18 cellular contexts compared by ENCODE assay signal in genomic region chr1:44101356-44101755, GRCh38. TPM values are rescaled to one million over a fixed set of nuclear protein-coding genes. Genes with fewer than 3 reads are reported as not detected.
A peak's percentile ranks its signal among the peaks of the same experiment; 100 is the strongest.
DNase-seq lines count a peak whose midpoint lies in the region; ATAC-seq and TF ChIP-seq lines count a peak whose summit lies in the region.
"Had no signal": no experiment of that assay in that cellular context is flagged by ENCODE, and none has a peak within 500 bp of the region (broad histone marks: within the 10 kb centered on the region; RNA-seq: fewer than 3 reads in every experiment).

No MANE protein-coding gene starts in this region.

- peak overlapping the region; percentile 75 to 88 (median 80) for H3K27ac ChIP-seq in adrenal gland
- H3K27ac ChIP-seq: BLaER1 had no signal

- H3K4me1 ChIP-seq in adrenal gland (replicated peaks in 1 of 2) = peaks cover 0 to 6% of the 10 kb centered on the region in 2 donors
- H3K4me1 ChIP-seq: BLaER1, Caco-2 had no signal

- intact Hi-C loops in adrenal gland (cut with DNase I) = no loop called here

- ATAC-seq in HG03469 (IDR thresholded peaks at IDR 0.05; ENCODE audit: unreplicated experiment) = no peak
- no peak for ATAC-seq in GM21737 (IDR thresholded peaks at IDR 0.05; ENCODE audit: unreplicated experiment)
- ATAC-seq: GM12878 had no signal

- H3K9me3 ChIP-seq in adrenal gland (replicated peaks in 1 of 3) = no peaks in the 10 kb centered on the region
- H3K9me3 ChIP-seq: BLaER1, Caco-2 had no signal

- no peak for TF ChIP-seq CTCF in adrenal gland (IDR thresholded peaks at IDR 0.05)
- TF ChIP-seq CTCF in fibroblast of mammary gland (conservative IDR thresholded peaks at IDR 0.05; ENCODE audit: control insufficient read depth, insufficient read depth, low read depth, low read length) = no peak

- TF ChIP-seq POLR2A in adrenal gland (IDR thresholded peaks at IDR 0.05) = no peak

- H3K4me3 ChIP-seq in adrenal gland (no peak overlapping the region), fibroblast of mammary gland (ENCODE audit: control insufficient read depth, low read depth, low read length) (no peak overlapping the region)
- H3K4me3 ChIP-seq: BLaER1, GM12878 had no signal

- H3K27me3 ChIP-seq in adrenal gland = no peaks in the 10 kb centered on the region
- H3K27me3 ChIP-seq: BLaER1 had no signal

- WGBS in adrenal gland, 4 donors = 33 to 41% (median 37%) methylated on average over 7 of the region's 7 CpGs

- DNase-seq in EL (peak; percentile 17), adrenal gland (peak in 1 of 7 donors; percentile 46), fibroblast of mammary gland (ENCODE audit: low read depth) (peak; percentile 59), NCI-H1105 (lab: John Stamatoyannopoulos, UW) (no peak)
- no peak for DNase-seq in activated CD4-positive, alpha-beta T cell treated with anti-CD3 and anti-CD28 coated beads, Interleukin-2, amount 50 U/mL, for 48 hours
- DNase-seq: AML-193; Caco-2; CD8-positive, alpha-beta memory T cell; DMS53; GOT3; H9 had no signal

- no peaks in the 10 kb centered on the region for H3K36me3 ChIP-seq in adrenal gland (replicated peaks in 1 of 2)
- H3K36me3 ChIP-seq: BLaER1 had no signal

RNA-seq across cellular contexts. Expression of gene KLF17, which starts 17.3 kb away (rescaled TPM):
- total RNA-seq in adrenal gland = 1 to 10 TPM in 3 of 8 donors, under 1 TPM in 4, not detected in 1; 0.14 to 4.6 (median 0.87) TPM
- polyA plus RNA-seq in adrenal gland = 1 to 10 TPM in 1 of 3 donors, under 1 TPM in 2; 0.16 to 1.5 (median 0.37) TPM
- total RNA-seq: A673; Caco-2; CD8-positive, alpha-beta memory T cell; G401; GM12878 had no signal
- polyA plus RNA-seq: CD8-positive, alpha-beta memory T cell; GM12878 had no signal

RNA-seq across cellular contexts. Expression of gene KLF18, which starts 40.1 kb away (rescaled TPM):
- not detected for total RNA-seq in adrenal gland
- not detected for polyA plus RNA-seq in adrenal gland
- total RNA-seq: A673; Caco-2; CD8-positive, alpha-beta memory T cell; G401; GM12878; HT1080 had no signal
- polyA plus RNA-seq: CD8-positive, alpha-beta memory T cell; GM12878 had no signal

Comparison
In these comparisons a context has a peak if more than half of its experiments do, and no peak if none do; other contexts are left out.
1. DNase-seq: peak in EL (single experiment) and fibroblast of mammary gland (single experiment); none in activated CD4-positive, alpha-beta T cell treated with anti-CD3 and anti-CD28 coated beads, Interleukin-2, amount 50 U/mL, for 48 hours (0 of 2) and NCI-H1105 (single experiment).